ENCODE assay signal across 36 cellular contexts in genomic region chr19:1003283-1003682, GRCh38. TPM values are rescaled to one million over a fixed set of nuclear protein-coding genes. Genes with fewer than 3 reads are reported as not detected.
"Had no signal": no experiment of that assay in that cellular context is flagged by ENCODE, and none has a peak within 500 bp of the region (broad histone marks: within the 10 kb centered on the region; RNA-seq: fewer than 3 reads in every experiment).

No MANE protein-coding gene starts in this region.

- DNase-seq: activated CD4-positive, alpha-beta memory T cell treated with anti-CD3 and anti-CD28 coated beads, Interleukin-2, amount 10 ng/mL, durations not matched to agents 7 days and 5 days; activated CD4-positive, alpha-beta T cell treated with anti-CD3 and anti-CD28 coated beads for 1 hour; activated CD4-positive, alpha-beta T cell treated with anti-CD3 and anti-CD28 coated beads for 4 hours; activated CD4-positive, alpha-beta T cell treated with anti-CD3 and anti-CD28 coated beads, Interleukin-2, amount 10 ng/mL, durations not matched to agents 7 days and 5 days; activated CD4-positive, alpha-beta T cell treated with anti-CD3 and anti-CD28 coated beads, Interleukin-2, amount 50 U/mL, for 4 hours; activated CD8-positive, alpha-beta memory T cell treated with anti-CD3 and anti-CD28 coated beads, Interleukin-2, amount 50 U/mL, for 48 hours; activated gamma-delta T cell; activated naive CD4-positive, alpha-beta T cell; activated naive CD4-positive, alpha-beta T cell treated with anti-CD3 and anti-CD28 coated beads, Interleukin-2, amount 10 ng/mL, durations not matched to agents 7 days and 5 days; activated naive CD8-positive, alpha-beta T cell treated with anti-CD3 and anti-CD28 coated beads, Interleukin-2, amount 10 ng/mL, durations not matched to agents 7 days and 5 days; activated T-cell treated with anti-CD3 and anti-CD28 coated beads for 4 hours; activated T-cell treated with anti-CD3 and anti-CD28 coated beads, Interleukin-2, amount 50 U/mL, for 24 hours; activated T-cell treated with anti-CD3 and anti-CD28 coated beads, Interleukin-2, amount 50 U/mL, for 72 hours; amniotic stem cell; anterior cingulate cortex; brain microvascular endothelial cell; dorsolateral prefrontal cortex; effector memory CD4-positive, alpha-beta T cell; endodermal cell; erythroblast; foreskin keratinocyte; gastrocnemius medialis; heart right ventricle; T-helper 2 cell had no signal

- H3K9me3 Mint-ChIP-seq: activated CD4-positive, alpha-beta memory T cell treated with anti-CD3 and anti-CD28 coated beads, Interleukin-2, amount 10 ng/mL, durations not matched to agents 7 days and 5 days; activated CD4-positive, alpha-beta T cell treated with anti-CD3 and anti-CD28 coated beads, Interleukin-2, amount 10 ng/mL, durations not matched to agents 7 days and 5 days; activated naive CD4-positive, alpha-beta T cell treated with anti-CD3 and anti-CD28 coated beads, Interleukin-2, amount 10 ng/mL, durations not matched to agents 7 days and 5 days; activated naive CD4-positive, alpha-beta T cell treated with anti-CD3 and anti-CD28 coated beads, Interleukin-2, amount 50 U/mL, for 72 hours; activated naive CD8-positive, alpha-beta T cell treated with anti-CD3 and anti-CD28 coated beads, Interleukin-2, amount 10 ng/mL, durations not matched to agents 7 days and 5 days; activated T-cell treated with anti-CD3 and anti-CD28 coated beads, Interleukin-2, amount 50 U/mL, for 24 hours; activated T-cell treated with anti-CD3 and anti-CD28 coated beads, Interleukin-2, amount 50 U/mL, for 72 hours; central memory CD8-positive, alpha-beta T cell; dendritic cell treated with granulocyte-macrophage colony-stimulating factor and Interleukin-4, amounts not matched to agents 40 ng/mL and 50 ng/mL, for 4 days; WTC11 had no signal

- H3K4me1 ChIP-seq: foreskin keratinocyte, gastrocnemius medialis had no signal

- H3K4me3 ChIP-seq: coronary artery, dorsolateral prefrontal cortex, esophagus muscularis mucosa, gastrocnemius medialis, heart right ventricle had no signal

- H3K4me1 Mint-ChIP-seq: endodermal cell, WTC11 had no signal

- H3K27ac Mint-ChIP-seq: activated CD4-positive, alpha-beta memory T cell treated with anti-CD3 and anti-CD28 coated beads, Interleukin-2, amount 10 ng/mL, durations not matched to agents 7 days and 5 days; activated naive CD4-positive, alpha-beta T cell treated with anti-CD3 and anti-CD28 coated beads, Interleukin-2, amount 10 ng/mL, durations not matched to agents 7 days and 5 days; activated naive CD4-positive, alpha-beta T cell treated with anti-CD3 and anti-CD28 coated beads, Interleukin-2, amount 50 U/mL, for 72 hours; activated naive CD8-positive, alpha-beta T cell treated with anti-CD3 and anti-CD28 coated beads, Interleukin-2, amount 10 ng/mL, durations not matched to agents 7 days and 5 days; activated T-cell treated with anti-CD3 and anti-CD28 coated beads, Interleukin-2, amount 50 U/mL, for 72 hours; dendritic cell treated with granulocyte-macrophage colony-stimulating factor and Interleukin-4, amounts not matched to agents 40 ng/mL and 50 ng/mL, for 4 days; endodermal cell; WTC11 had no signal

- H3K9me3 ChIP-seq: esophagus muscularis mucosa, gastrocnemius medialis, heart right ventricle had no signal

- FAIRE-seq: astrocyte, bronchial epithelial cell had no signal

- H3K4me3 Mint-ChIP-seq: activated CD4-positive, alpha-beta memory T cell treated with anti-CD3 and anti-CD28 coated beads, Interleukin-2, amount 10 ng/mL, durations not matched to agents 7 days and 5 days; activated CD4-positive, alpha-beta T cell treated with anti-CD3 and anti-CD28 coated beads, Interleukin-2, amount 10 ng/mL, durations not matched to agents 7 days and 5 days; activated naive CD4-positive, alpha-beta T cell treated with anti-CD3 and anti-CD28 coated beads, Interleukin-2, amount 10 ng/mL, durations not matched to agents 7 days and 5 days; activated naive CD8-positive, alpha-beta T cell treated with anti-CD3 and anti-CD28 coated beads, Interleukin-2, amount 10 ng/mL, durations not matched to agents 7 days and 5 days; activated T-cell treated with anti-CD3 and anti-CD28 coated beads, Interleukin-2, amount 50 U/mL, for 24 hours; activated T-cell treated with anti-CD3 and anti-CD28 coated beads, Interleukin-2, amount 50 U/mL, for 72 hours; central memory CD8-positive, alpha-beta T cell; dendritic cell treated with granulocyte-macrophage colony-stimulating factor and Interleukin-4, amounts not matched to agents 40 ng/mL and 50 ng/mL, for 4 days; endodermal cell; WTC11 had no signal

- ATAC-seq: activated naive CD4-positive, alpha-beta T cell treated with anti-CD3 and anti-CD28 coated beads, Interleukin-2, amount 50 U/mL, for 72 hours; activated T-cell treated with anti-CD3 and anti-CD28 coated beads, Interleukin-2, amount 50 U/mL, for 72 hours; foreskin keratinocyte; gastrocnemius medialis; heart right ventricle; WTC11 had no signal

- H3K36me3 Mint-ChIP-seq: activated naive CD4-positive, alpha-beta T cell treated with anti-CD3 and anti-CD28 coated beads, Interleukin-2, amount 50 U/mL, for 72 hours; activated naive CD8-positive, alpha-beta T cell treated with anti-CD3 and anti-CD28 coated beads, Interleukin-2, amount 10 ng/mL, durations not matched to agents 7 days and 5 days had no signal

- H3K36me3 ChIP-seq: brain microvascular endothelial cell, gastrocnemius medialis had no signal

- H3K27ac ChIP-seq: brain microvascular endothelial cell, coronary artery, dorsolateral prefrontal cortex, esophagus muscularis mucosa, foreskin keratinocyte, gastrocnemius medialis, heart right ventricle, VCaP had no signal

RNA-seq across cellular contexts. Expression of gene GRIN3B, which starts 3.1 kb away (rescaled TPM):
- total RNA-seq: activated CD4-positive, alpha-beta T cell treated with anti-CD3 and anti-CD28 coated beads, Interleukin-2, amount 10 ng/mL, durations not matched to agents 7 days and 5 days; activated naive CD8-positive, alpha-beta T cell treated with anti-CD3 and anti-CD28 coated beads, Interleukin-2, amount 10 ng/mL, durations not matched to agents 7 days and 5 days; cardiac septum; cerebellum; gastrocnemius medialis; T-helper 1 cell treated with Interleukin-12 subunit alpha and Interleukin-12 subunit beta and Interleukin-4 antibody, amounts not matched to agents 30 ng/mL and 1 ng/mL, for 36 hours had no signal

RNA-seq across cellular contexts. Expression of gene RNU6-2, which starts 18.0 kb away (rescaled TPM):
- total RNA-seq: activated CD4-positive, alpha-beta memory T cell treated with anti-CD3 and anti-CD28 coated beads, Interleukin-2, amount 10 ng/mL, durations not matched to agents 7 days and 5 days; activated CD4-positive, alpha-beta T cell treated with anti-CD3 and anti-CD28 coated beads, Interleukin-2, amount 10 ng/mL, durations not matched to agents 7 days and 5 days; activated naive CD4-positive, alpha-beta T cell treated with anti-CD3 and anti-CD28 coated beads, Interleukin-2, amount 50 U/mL, for 72 hours; activated naive CD8-positive, alpha-beta T cell treated with anti-CD3 and anti-CD28 coated beads, Interleukin-2, amount 10 ng/mL, durations not matched to agents 7 days and 5 days; activated T-cell treated with anti-CD3 and anti-CD28 coated beads, Interleukin-2, amount 50 U/mL, for 72 hours; astrocyte; bronchial epithelial cell; cardiac septum; cerebellum; dorsolateral prefrontal cortex; endodermal cell; esophagus muscularis mucosa; foreskin keratinocyte; gastrocnemius medialis; heart right ventricle; T-helper 1 cell treated with Interleukin-12 subunit alpha and Interleukin-12 subunit beta and Interleukin-4 antibody, amounts not matched to agents 30 ng/mL and 1 ng/mL, for 36 hours; WTC11 had no signal
- polyA plus RNA-seq: foreskin keratinocyte, heart right ventricle had no signal
